In genomic region chr9:128456613-128457061, GRCh38 we compare ENCODE assay signal across 1 cellular context.
TF ChIP-seq lines count a peak whose summit lies in the region.

No MANE protein-coding gene starts in this region.

TF ChIP-seq in K562, 482 proteins besides CTCF, POLR2A, EP300 and RAD21 (continued from another document):
- TF ChIP-seq ARID4B (CRISPR knock-in tag; IDR thresholded peaks at IDR 0.05) (no peak), MNT (conservative IDR thresholded peaks at IDR 0.05) (peak in 1 of 2 experiments; percentile 37; a peak in 3 of 4 replicates), CEBPG (CRISPR knock-in tag; IDR thresholded peaks at IDR 0.05) (no peak), CEBPG (tag; conservative IDR thresholded peaks at IDR 0.05 in 1 of 2, IDR thresholded peaks at IDR 0.05 in 1 of 2) (no peak), SAP30 (IDR thresholded peaks at IDR 0.05; ENCODE audit: borderline replicate concordance, insufficient read depth, low read depth, low read length, poor library complexity, severe bottlenecking) (peak; percentile 7), HDAC2 (IDR thresholded peaks at IDR 0.05) (no peak), MGA (IDR thresholded peaks at IDR 0.05) (peak; percentile 83), E2F6 (IDR thresholded peaks at IDR 0.05; ENCODE audit: borderline replicate concordance in 1 of 2, extremely low read depth in 1 of 2, insufficient read depth in 1 of 2, insufficient read length in 1 of 2, low read depth in 1 of 2, low read length in 1 of 2, poor library complexity in 1 of 2, severe bottlenecking in 1 of 2) (peak; percentile 48 to 77), CHD1 (IDR thresholded peaks at IDR 0.05; ENCODE audit: low read length) (peak; percentile 21), BRF1 (IDR thresholded peaks at IDR 0.05; ENCODE audit: borderline replicate concordance, extremely low read depth, insufficient read length) (no peak), ZNF253 (CRISPR knock-in tag; conservative IDR thresholded peaks at IDR 0.05) (no peak), RBFOX2 (IDR thresholded peaks at IDR 0.05; ENCODE audit: low read depth, low read length) (peak; percentile 73), RFX5 (IDR thresholded peaks at IDR 0.05; ENCODE audit: low read depth, low read length) (no peak), JUN (IDR thresholded peaks at IDR 0.05; ENCODE audit: borderline replicate concordance, low read depth, low read length) (no peak), JUN (CRISPR knock-in tag; IDR thresholded peaks at IDR 0.05; ENCODE audit: borderline replicate concordance) (no peak), ZNF592 (IDR thresholded peaks at IDR 0.05) (0 out of 2 replicates have a peak, but pooled peaks have one; percentile 25), NCOA6 (IDR thresholded peaks at IDR 0.05) (no peak; the same call in none of the 2 replicates), FOS (IDR thresholded peaks at IDR 0.05; ENCODE audit: extremely low read depth, insufficient read length) (no peak), U2AF1 (optimal IDR thresholded peaks at IDR 0.05; ENCODE audit: low read depth, low read length) (peak; percentile 38), ZNF121 (CRISPR knock-in tag; conservative IDR thresholded peaks at IDR 0.05) (no peak), POLR2AphosphoS2 (IDR thresholded peaks at IDR 0.05; ENCODE audit: low read length) (no peak), ZNF134 (CRISPR knock-in tag; conservative IDR thresholded peaks at IDR 0.05) (no peak), ZNF224 (CRISPR knock-in tag; IDR thresholded peaks at IDR 0.05) (no peak), CBX3 (IDR thresholded peaks at IDR 0.05; ENCODE audit: borderline replicate concordance in 1 of 2, low read length in 2 of 2) (no peak), RCOR1 (IDR thresholded peaks at IDR 0.05; ENCODE audit: borderline replicate concordance in 1 of 2, low read depth in 2 of 2, low read length in 2 of 2) (peak in 1 of 2 experiments; percentile 58; a peak in 2 of 4 replicates), CHD4 (IDR thresholded peaks at IDR 0.05; ENCODE audit: insufficient read depth, insufficient replicate concordance, low read depth, low read length, poor library complexity, severe bottlenecking) (no peak), BCL6 (CRISPR knock-in tag; IDR thresholded peaks at IDR 0.05) (no peak)
